Comparison of ENCODE assay signal across 33 cellular contexts in the genomic region with DNA sequence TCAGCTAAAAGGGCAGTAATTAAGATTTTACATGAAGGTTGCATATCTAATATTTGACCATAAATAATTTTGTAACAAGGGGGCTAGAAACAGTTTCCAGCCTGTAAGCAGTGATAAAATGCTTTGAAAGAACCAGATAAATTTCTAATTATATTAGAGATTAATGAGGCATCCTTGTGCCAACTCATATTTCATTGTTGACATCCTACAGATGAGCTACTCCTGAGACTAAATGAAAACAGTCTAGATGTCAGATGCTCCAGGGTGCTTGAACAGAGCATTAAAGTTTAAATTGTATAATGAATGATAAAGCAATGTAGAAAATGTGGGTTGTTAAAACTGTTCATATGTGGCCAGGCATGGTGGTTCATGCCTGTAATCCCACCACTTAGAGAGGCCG. TPM values are rescaled to one million over a fixed set of nuclear protein-coding genes. Genes with fewer than 3 reads are reported as not detected.
"Had no signal": no experiment of that assay in that cellular context is flagged by ENCODE, and none has a peak within 500 bp of the region (broad histone marks: within the 10 kb centered on the region; RNA-seq: fewer than 3 reads in every experiment).

No MANE protein-coding gene starts in this region.

- H3K4me3 ChIP-seq: adrenal gland, ascending aorta, body of pancreas, breast epithelium, cardiac muscle cell had no signal

- FAIRE-seq: astrocyte, bronchial epithelial cell had no signal

- H3K9me3 ChIP-seq: adrenal gland, ascending aorta, body of pancreas, breast epithelium had no signal

- H3K27me3 ChIP-seq: adrenal gland, ascending aorta, body of pancreas, brain microvascular endothelial cell, breast epithelium, cardiac muscle cell had no signal

- ATAC-seq: activated naive CD4-positive, alpha-beta T cell treated with anti-CD3 and anti-CD28 coated beads, Interleukin-2, amount 50 U/mL, for 72 hours; activated naive CD8-positive, alpha-beta T cell treated with anti-CD3 and anti-CD28 coated beads, Interleukin-2, amount 50 U/mL, for 24 hours; activated T-cell treated with anti-CD3 and anti-CD28 coated beads, Interleukin-2, amount 50 U/mL, for 4 hours; activated T-cell treated with anti-CD3 and anti-CD28 coated beads, Interleukin-2, amount 50 U/mL, for 72 hours; activated T-helper 17 cell treated with anti-CD3 and anti-CD28 coated beads, Interleukin-2, amount 50 U/mL, for 72 hours; body of pancreas had no signal

- H3K4me1 ChIP-seq: adrenal gland, ascending aorta, breast epithelium had no signal

- H3K36me3 ChIP-seq: adrenal gland, ascending aorta, brain microvascular endothelial cell, breast epithelium, cardiac muscle cell had no signal

- DNase-seq: activated effector memory CD4-positive, alpha-beta T cell treated with anti-CD3 and anti-CD28 coated beads, Interleukin-2, amount 50 U/mL, for 16 hours; activated effector memory CD4-positive, alpha-beta T cell treated with Interleukin-2 at 50 U/mL for 16 hours; activated gamma-delta T cell; activated gamma-delta T cell treated with Interleukin-2 at 50 U/mL for 16 hours; activated naive CD4-positive, alpha-beta T cell; activated naive CD4-positive, alpha-beta T cell treated with anti-CD3 and anti-CD28 coated beads for 36 hours; activated naive CD4-positive, alpha-beta T cell treated with anti-CD3 and anti-CD28 coated beads, Interleukin-2, amount 10 ng/mL, durations not matched to agents 7 days and 5 days; activated naive CD4-positive, alpha-beta T cell treated with anti-CD3 and anti-CD28 coated beads, Interleukin-2, amount 50 U/mL, for 16 hours; activated naive CD4-positive, alpha-beta T cell treated with Interleukin-2 at 50 U/mL for 16 hours; activated naive CD8-positive, alpha-beta T cell treated with anti-CD3 and anti-CD28 coated beads for 36 hours; activated naive CD8-positive, alpha-beta T cell treated with anti-CD3 and anti-CD28 coated beads, Interleukin-2, amount 10 ng/mL, durations not matched to agents 7 days and 5 days; activated naive CD8-positive, alpha-beta T cell treated with anti-CD3 and anti-CD28 coated beads, Interleukin-2, amount 50 U/mL, for 24 hours; activated T-cell treated with anti-CD3 and anti-CD28 coated beads, Interleukin-2, amount 50 U/mL, for 1 hour; activated T-cell treated with anti-CD3 and anti-CD28 coated beads, Interleukin-2, amount 50 U/mL, for 24 hours; activated T-cell treated with anti-CD3 and anti-CD28 coated beads, Interleukin-2, amount 50 U/mL, for 4 hours; activated T-cell treated with anti-CD3 and anti-CD28 coated beads, Interleukin-2, amount 50 U/mL, for 48 hours; activated T-cell treated with anti-CD3 and anti-CD28 coated beads, Interleukin-2, amount 50 U/mL, for 72 hours; amniotic stem cell; amygdala; anterior cingulate cortex; body of pancreas; brain microvascular endothelial cell; caudate nucleus; central memory CD4-positive, alpha-beta T cell; cerebellar nuclear complex had no signal

- H3K27ac ChIP-seq: adrenal gland, ascending aorta, body of pancreas, brain microvascular endothelial cell, breast epithelium, cardiac muscle cell had no signal

RNA-seq across cellular contexts. Expression of gene IQCK, which starts 23.3 kb away (rescaled TPM):
- total RNA-seq: ascending aorta had no signal
